In genomic region chr6:145809211-145809610, GRCh38 we compare ENCODE assay signal across 11 cellular contexts. TPM values are rescaled to one million over a fixed set of nuclear protein-coding genes. Genes with fewer than 3 reads are reported as not detected.
DNase-seq lines count a peak whose midpoint lies in the region; ATAC-seq, FAIRE-seq and TF ChIP-seq lines count a peak whose summit lies in the region.
"Had no signal": no experiment of that assay in that cellular context is flagged by ENCODE, and none has a peak within 500 bp of the region (broad histone marks: within the 10 kb centered on the region; RNA-seq: fewer than 3 reads in every experiment).

No MANE protein-coding gene starts in this region.

- H3K9me3 ChIP-seq in A549 (no peaks in the 10 kb centered on the region), OCI-LY1 (ENCODE audit: low read length) (no peaks in the 10 kb centered on the region), colonic mucosa (no peaks in the 10 kb centered on the region)

- H3K79me2 ChIP-seq in OCI-LY1 (ENCODE audit: insufficient read depth, low read length), result peaks cover 65% of the 10 kb centered on the region

- no peak overlapping the region for H2AFZ ChIP-seq in OCI-LY1 (ENCODE audit: low read length)

- H4K20me1 ChIP-seq in OCI-LY1 (ENCODE audit: insufficient read depth, low read length), result no peaks in the 10 kb centered on the region

- H3F3A ChIP-seq in OCI-LY1 (ENCODE audit: insufficient read depth, low read length), result no peaks in the 10 kb centered on the region

- TF ChIP-seq CTCF in A549 (IDR thresholded peaks at IDR 0.05), result no peak
- no peak for TF ChIP-seq CTCF in OCI-LY1 (IDR thresholded peaks at IDR 0.05; ENCODE audit: low read length)
- no peak for TF ChIP-seq CTCF in colonic mucosa (IDR thresholded peaks at IDR 0.05)

- TF ChIP-seq RAD21 in A549 (conservative IDR thresholded peaks at IDR 0.05 in 1 of 2, IDR thresholded peaks at IDR 0.05 in 1 of 2), result no peak

- H3K9ac ChIP-seq in OCI-LY1 (ENCODE audit: low read length) (no peak overlapping the region; the same call in 1 of the 2 replicates), colonic mucosa (ENCODE audit: low read depth in 2 of 2, low read length in 2 of 2) (no peak overlapping the region)

- no peak overlapping the region for H3K27ac ChIP-seq in A549
- H3K27ac ChIP-seq in OCI-LY1 (ENCODE audit: low read depth, low read length, poor library complexity, severe bottlenecking), result peak overlapping the region; percentile 45
- no peak overlapping the region for H3K27ac ChIP-seq in colonic mucosa

- no peaks in the 10 kb centered on the region for H3K9me2 ChIP-seq in OCI-LY1 (ENCODE audit: low read depth, low read length)

- CTCF ChIA-PET in A549 (lab: Yijun Ruan, JAX), result no interaction called here

- H3K4me2 ChIP-seq in A549 (peak overlapping the region; percentile 84), OCI-LY1 (ENCODE audit: low read length) (peak overlapping the region; percentile 21; the same call in 1 of the 2 replicates)

- H3K27me3 ChIP-seq in OCI-LY1 (ENCODE audit: insufficient read depth, low read length) (no peaks in the 10 kb centered on the region), colonic mucosa (no peaks in the 10 kb centered on the region)

- TF ChIP-seq POLR2A in A549 (IDR thresholded peaks at IDR 0.05; ENCODE audit: low read length), result no peak

- no peak for TF ChIP-seq EP300 in A549 (IDR thresholded peaks at IDR 0.05)

- POLR2A ChIA-PET in A549 (lab: Yijun Ruan, JAX), result interaction anchor here (1.3 kb wide), 1 partner anchor 74 kb away, joined by 8 read pairs; the partner anchor contains the start of gene EPM2A

- intact Hi-C loops in colonic mucosa (cut with DNase I), result no loop called here

- ATAC-seq in A549, result no peak
- ATAC-seq in GM19372 (IDR thresholded peaks at IDR 0.05; ENCODE audit: low read depth, unreplicated experiment), result peak; percentile 76
- peak; percentile 56 for ATAC-seq in HG02943 (IDR thresholded peaks at IDR 0.05; ENCODE audit: low read depth, unreplicated experiment)
- ATAC-seq: SK-N-SH treated with all-trans-retinoic acid at 6 μM for 48 hours had no signal

- DNase-seq in A549 (ENCODE audit: low read depth in 1 of 2, low spot score in 1 of 2), result no peak
- DNase-seq in activated CD4-positive, CD25-positive, alpha-beta regulatory T cell treated with anti-CD3 and anti-CD28 coated beads, Interleukin-2, amount 50 U/mL, for 72 hours, result no peak
- DNase-seq in colonic mucosa, result no peak
- DNase-seq in activated CD4-positive, alpha-beta T cell treated with anti-CD3 and anti-CD28 coated beads, Interleukin-2, amount 50 U/mL, for 1 hour, result no peak
- no peak for DNase-seq in RPMI8226
- DNase-seq: activated T-cell treated with anti-CD3 and anti-CD28 coated beads, Interleukin-2, amount 50 U/mL, for 24 hours; NCI-H146 had no signal

- H3K4me1 ChIP-seq in A549 (peaks cover 34% of the 10 kb centered on the region; the same call in 2 of the 3 replicates), OCI-LY1 (ENCODE audit: insufficient read depth, low read length, severe bottlenecking) (peaks cover 42% of the 10 kb centered on the region), colonic mucosa (no peaks in the 10 kb centered on the region)

- H3K4me3 ChIP-seq in A549 (no peak overlapping the region), OCI-LY1 (ENCODE audit: low read depth, low read length, poor library complexity, severe bottlenecking) (no peak overlapping the region), colonic mucosa (no peak overlapping the region)

- FAIRE-seq in A549 (lab: Jason Lieb, UNC), result no peak

- H3K36me3 ChIP-seq in OCI-LY1 (ENCODE audit: insufficient read depth, low read length) (peaks cover 27% of the 10 kb centered on the region), colonic mucosa (no peaks in the 10 kb centered on the region)

TF ChIP-seq in A549, 52 proteins besides CTCF, POLR2A, EP300 and RAD21:
- TF ChIP-seq, protein P1, sequence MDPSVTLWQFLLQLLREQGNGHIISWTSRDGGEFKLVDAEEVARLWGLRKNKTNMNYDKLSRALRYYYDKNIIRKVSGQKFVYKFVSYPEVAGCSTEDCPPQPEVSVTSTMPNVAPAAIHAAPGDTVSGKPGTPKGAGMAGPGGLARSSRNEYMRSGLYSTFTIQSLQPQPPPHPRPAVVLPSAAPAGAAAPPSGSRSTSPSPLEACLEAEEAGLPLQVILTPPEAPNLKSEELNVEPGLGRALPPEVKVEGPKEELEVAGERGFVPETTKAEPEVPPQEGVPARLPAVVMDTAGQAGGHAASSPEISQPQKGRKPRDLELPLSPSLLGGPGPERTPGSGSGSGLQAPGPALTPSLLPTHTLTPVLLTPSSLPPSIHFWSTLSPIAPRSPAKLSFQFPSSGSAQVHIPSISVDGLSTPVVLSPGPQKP (IDR thresholded peaks at IDR 0.05; ENCODE audit: low read depth, low read length), result no peak
- no peak for TF ChIP-seq ZC3H11A (IDR thresholded peaks at IDR 0.05)
- no peak for TF ChIP-seq HDAC2 (IDR thresholded peaks at IDR 0.05)
- no peak for TF ChIP-seq HEYL (CRISPR knock-in tag; IDR thresholded peaks at IDR 0.05)
- TF ChIP-seq RARB (CRISPR knock-in tag; IDR thresholded peaks at IDR 0.05), result no peak
- no peak for TF ChIP-seq TFCP2L1 (CRISPR knock-in tag; IDR thresholded peaks at IDR 0.05)
- no peak for TF ChIP-seq NFE2L2 (conservative IDR thresholded peaks at IDR 0.05; ENCODE audit: low read length)

RNA-seq across cellular contexts. Expression of gene FBXO30, which starts 5.4 kb away (rescaled TPM):
- polyA plus RNA-seq in A549 (2011; rRNA removed) (8.5 and 10.4 TPM in 2 replicates), A549 (2017; fragmentation: RNase III; extraction: RNeasy Plus Mini Kit Qiagen cat#74134 plus additional on column Dnase treatment) (7.7 to 8.3 TPM (median 8.0 TPM) in 3 replicates)
- 1.9 and 2.1 TPM in 2 replicates for polyA plus RNA-seq in A549 (2012; cell fraction: cytosol; rRNA removed)
- polyA plus RNA-seq in A549 (2012; cell fraction: nucleus; rRNA removed), result 1.5 and 2.5 TPM in 2 replicates
- polyA minus RNA-seq in A549 (2011; rRNA and poly(A)+ RNA removed), result 6.1 and 7.2 TPM in 2 replicates
- 1 to 10 TPM; 5.4 to 9.0 TPM for total RNA-seq in colonic mucosa

Comparison
In these comparisons a context has a peak if more than half of its experiments do, and no peak if none do; other contexts are left out.
1. ATAC-seq: peak in GM19372 (single experiment) and HG02943 (single experiment); none in A549 (0 of 2).